8 cellular contexts compared by ENCODE assay signal in genomic region chr19:14563989-14564650, GRCh38. TPM values are rescaled to one million over a fixed set of nuclear protein-coding genes. Genes with fewer than 3 reads are reported as not detected.
A peak's percentile ranks its signal among the peaks of the same experiment; 100 is the strongest.
DNase-seq lines count a peak whose midpoint lies in the region; ATAC-seq and TF ChIP-seq lines count a peak whose summit lies in the region.

No MANE protein-coding gene starts in this region.

- POLR2A ChIA-PET in GM10248 (lab: Yijun Ruan, JAX) (no interaction called here), Panc1 (lab: Charles Lee) (no interaction called here)

- BruUV-seq in Panc1 (replicated peaks; lab: Mats Ljungman, UMichigan): no TSS peak

- TF ChIP-seq CTCF in GM10248 (IDR thresholded peaks at IDR 0.05; ENCODE audit: control extremely low read depth, extremely low read depth, low read depth, missing control alignments) (no peak), Panc1 (IDR thresholded peaks at IDR 0.05) (no peak), cardiac fibroblast (IDR thresholded peaks at IDR 0.05; ENCODE audit: low read depth, low read length) (no peak), gastrocnemius medialis (IDR thresholded peaks at IDR 0.05 in 4 of 5, conservative IDR thresholded peaks at IDR 0.05 in 1 of 5) (no peak), MM.1S (IDR thresholded peaks at IDR 0.05; ENCODE audit: low read length) (no peak)

- no peaks in the 10 kb centered on the region for H4K20me1 ChIP-seq in MM.1S (ENCODE audit: insufficient read depth, low read length)

- intact Hi-C loops in Panc1 (cut with micrococcal nuclease; ENCODE audit: unreplicated experiment) (no loop called here), gastrocnemius medialis (cut with DNase I; ENCODE audit: low total_unique reads) (loop anchor here (2.0 to 10.0 kb wide), 9 partner anchors 67 to 1789 kb away; partner anchors contain the start of genes GIPC1, HOOK2, IER2 and PKN1)

- CTCF ChIA-PET in GM10248 (lab: Yijun Ruan, JAX) (interaction anchor here (3.2 to 4.9 kb wide), 2 partner anchors 9 to 122 kb away, joined by 18 to 33 read pairs; partner anchors contain the start of gene NDUFB7), Panc1 (lab: Charles Lee) (no interaction called here)

- H2AFZ ChIP-seq in MM.1S (ENCODE audit: low read length): no peak overlapping the region

- H3F3A ChIP-seq in MM.1S (ENCODE audit: insufficient read depth, low read length): no peaks in the 10 kb centered on the region

- H3K9ac ChIP-seq in MM.1S (ENCODE audit: low read length): no peak overlapping the region

- in situ Hi-C loops in Panc1 (cut with HindIII; ENCODE audit: low pct_unique_long_range_greater_than_20kb, low sequenced_read_pairs): no loop called here
- in situ Hi-C loops in gastrocnemius medialis (cut with MboI; ENCODE audit: low sequenced_read_pairs in 4 of 4): loop anchor here in 1 of 4 donors (10.0 kb wide), 1 partner anchor 49 kb away; the partner anchor contains the start of gene DNAJB1

- H3K4me1 ChIP-seq in Panc1 (ENCODE audit: control insufficient read depth, insufficient read depth, low read length) (peaks cover 36% of the 10 kb centered on the region), gastrocnemius medialis (peaks cover 48 to 50% of the 10 kb centered on the region in 2 donors), MM.1S (ENCODE audit: low read length) (no peaks in the 10 kb centered on the region)

- no peak overlapping the region for H3K4me3 ChIP-seq in Panc1 (ENCODE audit: low read depth in 2 of 2, low read length in 2 of 2)
- no peak overlapping the region for H3K4me3 ChIP-seq in cardiac fibroblast (replicated peaks in 1 of 2; ENCODE audit: low read depth in 2 of 2, low read length in 2 of 2)
- H3K4me3 ChIP-seq in gastrocnemius medialis: peak overlapping the region in 3 of 4 donors; percentile 6 to 48 (median 33)
- H3K4me3 ChIP-seq in MM.1S (ENCODE audit: low read length): no peak overlapping the region

- TF ChIP-seq POLR2A in gastrocnemius medialis (IDR thresholded peaks at IDR 0.05): peak; percentile 14 to 17

- H3K9me3 ChIP-seq in Panc1 (ENCODE audit: control insufficient read depth, insufficient read depth, low read depth, low read length) (no peaks in the 10 kb centered on the region), gastrocnemius medialis (no peaks in the 10 kb centered on the region), MM.1S (replicated peaks; ENCODE audit: insufficient read depth, low read length) (no peaks in the 10 kb centered on the region)

- DNase-seq in GM10248 (ENCODE audit: extremely low spot score) (peak; percentile 71), Panc1 (ENCODE audit: low read depth, low spot score) (no peak), cardiac fibroblast (ENCODE audit: low read depth in 2 of 2) (peak; percentile 21 to 49), gastrocnemius medialis (peak; percentile 80 to 91), NCI-H1105 (lab: John Stamatoyannopoulos, UW) (no peak), hepatic stellate cell (ENCODE audit: low spot score) (no peak), MM.1S (no peak)

- H3K36me3 ChIP-seq in Panc1 (ENCODE audit: control insufficient read depth, insufficient read depth, low read length) (no peaks in the 10 kb centered on the region), gastrocnemius medialis (peaks cover 0 to 12% of the 10 kb centered on the region in 2 donors), MM.1S (replicated peaks; ENCODE audit: insufficient read depth, low read length) (no peaks in the 10 kb centered on the region)

- ATAC-seq in Panc1 (peak; percentile 47), gastrocnemius medialis (peak; percentile 16 to 39), GM18520 (IDR thresholded peaks at IDR 0.05; ENCODE audit: unreplicated experiment) (no peak)

- H3K9me2 ChIP-seq in MM.1S (replicated peaks; ENCODE audit: insufficient read depth, low read length): no peaks in the 10 kb centered on the region

- no peak overlapping the region for H3K27ac ChIP-seq in Panc1 (ENCODE audit: low read length)
- peak overlapping the region; percentile 98 to 100 (median 99) for H3K27ac ChIP-seq in gastrocnemius medialis
- no peak overlapping the region for H3K27ac ChIP-seq in MM.1S (ENCODE audit: low read length)

- no peaks in the 10 kb centered on the region for H3K27me3 ChIP-seq in Panc1 (ENCODE audit: control insufficient read depth, insufficient read depth, low read length)
- H3K27me3 ChIP-seq in gastrocnemius medialis: no peaks in the 10 kb centered on the region
- H3K27me3 ChIP-seq in MM.1S (replicated peaks; ENCODE audit: insufficient read depth, low read length): no peaks in the 10 kb centered on the region

- peaks cover 20% of the 10 kb centered on the region for H3K79me2 ChIP-seq in MM.1S (ENCODE audit: low read length)

- H3K4me2 ChIP-seq in MM.1S (ENCODE audit: low read depth, low read length): no peak overlapping the region

RNA-seq across cellular contexts. Expression of gene NDUFB7, which starts 7.7 kb away (rescaled TPM):
- total RNA-seq in Panc1 (2021; ENCODE audit: unreplicated experiment) (180 TPM), gastrocnemius medialis (100 to 1,000 TPM; 344 to 756 (median 532) TPM)
- 341 TPM for polyA plus RNA-seq in Panc1 (2012; ENCODE audit: insufficient read length)

RNA-seq across cellular contexts. Expression of gene CLEC17A, which starts 18.8 kb away (rescaled TPM):
- not detected for total RNA-seq in Panc1 (2021; ENCODE audit: unreplicated experiment)
- not detected for polyA plus RNA-seq in Panc1 (2012; ENCODE audit: insufficient read length)
- total RNA-seq in gastrocnemius medialis: not detected

RNA-seq across cellular contexts. Expression of gene TECR, which starts 34.7 kb away (rescaled TPM):
- total RNA-seq in Panc1 (2021; ENCODE audit: unreplicated experiment): 233 TPM
- 250 TPM for polyA plus RNA-seq in Panc1 (2012; ENCODE audit: insufficient read length)
- 100 to 1,000 TPM in 2 of 4 donors, 10 to 100 TPM in 2; 56.2 to 155 (median 113) TPM for total RNA-seq in gastrocnemius medialis

RNA-seq across cellular contexts. Expression of gene DNAJB1, which starts 45.9 kb away (rescaled TPM):
- total RNA-seq in Panc1 (2021; ENCODE audit: unreplicated experiment) (149 TPM), gastrocnemius medialis (10 to 100 TPM; 12.3 to 27.3 (median 16.6) TPM)
- polyA plus RNA-seq in Panc1 (2012; ENCODE audit: insufficient read length): 101 TPM

Comparison
In these comparisons a context has a peak if more than half of its experiments do, and no peak if none do; other contexts are left out.
1. DNase-seq: peak in GM10248 (single experiment), cardiac fibroblast (2 of 2) and gastrocnemius medialis (2 of 2); none in Panc1 (single experiment), NCI-H1105 (single experiment), hepatic stellate cell (single experiment) and MM.1S (single experiment).
2. H3K27ac ChIP-seq: peak in gastrocnemius medialis (4 of 4); none in Panc1 (single experiment) and MM.1S (single experiment).
3. H3K4me3 ChIP-seq: peak in gastrocnemius medialis (3 of 4); none in Panc1 (0 of 2), cardiac fibroblast (0 of 2) and MM.1S (single experiment).